12 cellular contexts compared by ENCODE assay signal in the genomic region with DNA sequence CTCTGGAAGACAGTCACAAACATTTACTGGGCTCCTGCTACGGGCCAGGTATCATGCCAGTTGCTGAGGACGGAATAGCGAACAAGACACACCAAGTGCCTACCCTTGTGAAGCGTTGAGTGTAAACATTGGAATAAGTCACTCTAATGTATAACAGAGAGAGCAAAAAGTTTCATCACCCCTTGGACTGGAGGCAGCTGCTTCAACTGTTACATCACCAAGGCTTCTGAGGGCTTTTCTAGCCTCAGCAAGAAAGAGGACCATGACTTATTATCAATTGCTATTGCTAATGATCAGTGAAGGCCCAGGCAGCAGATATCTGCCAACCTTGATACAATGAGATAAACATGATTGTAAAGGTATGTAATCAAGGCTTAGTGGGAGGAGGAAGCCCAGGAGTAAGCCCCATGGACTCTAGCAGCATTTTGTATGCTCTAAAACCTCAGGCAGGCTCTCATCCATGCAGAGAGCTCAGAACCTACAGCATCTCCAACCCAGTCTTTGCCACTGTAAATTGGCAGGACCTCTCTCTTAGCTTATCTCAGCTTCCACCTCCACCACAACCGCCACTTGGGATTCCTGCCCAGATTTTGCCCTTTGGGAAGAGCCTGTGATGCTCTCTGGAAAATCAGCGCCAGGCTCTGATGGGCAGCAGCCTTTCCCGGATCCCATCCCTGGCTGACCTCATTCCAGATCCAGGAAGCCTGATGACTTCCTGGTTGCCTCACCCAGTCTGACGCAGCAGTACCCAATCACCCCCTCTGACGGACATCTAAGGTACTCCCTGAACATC. TPM values are rescaled to one million over a fixed set of nuclear protein-coding genes. Genes with fewer than 3 reads are reported as not detected.
A peak's percentile ranks its signal among the peaks of the same experiment; 100 is the strongest.
DNase-seq lines count a peak whose midpoint lies in the region; ATAC-seq and TF ChIP-seq lines count a peak whose summit lies in the region.
"Had no signal": no experiment of that assay in that cellular context is flagged by ENCODE, and none has a peak within 500 bp of the region (broad histone marks: within the 10 kb centered on the region; RNA-seq: fewer than 3 reads in every experiment).

No MANE protein-coding gene starts in this region.

- no peak overlapping the region for H3K4me3 ChIP-seq in fibroblast of the aortic adventitia (ENCODE audit: low read depth, low read length)

- peak; percentile 45 for TF ChIP-seq CTCF in fibroblast of the aortic adventitia (IDR thresholded peaks at IDR 0.05; ENCODE audit: insufficient read depth, low read length)
- no peak for TF ChIP-seq CTCF in omental fat pad (IDR thresholded peaks at IDR 0.05)

- H3K36me3 Mint-ChIP-seq in T-cell: peaks cover 17% of the 10 kb centered on the region

- POLR2A ChIA-PET in T-cell (lab: Charles Lee): no interaction called here

- no peak overlapping the region for H3K4me3 Mint-ChIP-seq in T-cell

- CTCF ChIA-PET in T-cell (lab: Charles Lee): no interaction called here

- peaks cover 0 to 33% (median 7%) of the 10 kb centered on the region in 3 donors for H3K4me1 Mint-ChIP-seq in T-cell

- no peaks in the 10 kb centered on the region for H3K27me3 Mint-ChIP-seq in T-cell

- DNase-seq in EL (peak; percentile 28), T-cell (no peak), fibroblast of the aortic adventitia (ENCODE audit: low read depth) (peak; percentile 78), omental fat pad (ENCODE audit: low spot score) (no peak), T-helper 9 cell (no peak)
- no peak for DNase-seq in activated effector memory CD4-positive, alpha-beta T cell treated with Interleukin-2 at 50 U/mL for 16 hours
- DNase-seq: activated naive CD4-positive, alpha-beta T cell treated with Interleukin-2 at 50 U/mL for 16 hours; Calu3; NCI-H510A; stimulated activated CD4-positive, alpha-beta T cell treated with anti-CD3 and anti-CD28 coated beads, Interleukin-1b, Interleukin-23, amount 100 ng/mL, for 48 hours had no signal

- ATAC-seq in T-cell (replicated peaks in 1 of 4) (no peak), omental fat pad (ENCODE audit: low FRiP score) (peak; percentile 73), HG03196 (IDR thresholded peaks at IDR 0.05; ENCODE audit: unreplicated experiment) (no peak), GM19351 (IDR thresholded peaks at IDR 0.05; ENCODE audit: unreplicated experiment) (no peak)

- H3K9me3 Mint-ChIP-seq in T-cell: no peaks in the 10 kb centered on the region

- peak overlapping the region; percentile 51 to 52 for H3K27ac Mint-ChIP-seq in T-cell

RNA-seq across cellular contexts. Expression of gene ADAM19, which starts 54.5 kb away (rescaled TPM):
- 10 to 100 TPM; 30.7 to 64.1 (median 41.8) TPM for total RNA-seq in T-cell
- 11.2 and 15.5 TPM in 2 replicates for total RNA-seq in fibroblast of the aortic adventitia (ENCODE audit: low replicate concordance)
- total RNA-seq in omental fat pad: 10 to 100 TPM in 2 of 4 donors, 1 to 10 TPM in 2; 2.1 to 18.0 (median 9.1) TPM

Comparison
In these comparisons a context has a peak if more than half of its experiments do, and no peak if none do; other contexts are left out.
1. DNase-seq: peak in EL (single experiment) and fibroblast of the aortic adventitia (single experiment); none in T-cell (0 of 34), omental fat pad (single experiment), activated effector memory CD4-positive, alpha-beta T cell treated with Interleukin-2 at 50 U/mL for 16 hours (single experiment) and T-helper 9 cell (single experiment).